9 cellular contexts compared by ENCODE assay signal in the genomic region with DNA sequence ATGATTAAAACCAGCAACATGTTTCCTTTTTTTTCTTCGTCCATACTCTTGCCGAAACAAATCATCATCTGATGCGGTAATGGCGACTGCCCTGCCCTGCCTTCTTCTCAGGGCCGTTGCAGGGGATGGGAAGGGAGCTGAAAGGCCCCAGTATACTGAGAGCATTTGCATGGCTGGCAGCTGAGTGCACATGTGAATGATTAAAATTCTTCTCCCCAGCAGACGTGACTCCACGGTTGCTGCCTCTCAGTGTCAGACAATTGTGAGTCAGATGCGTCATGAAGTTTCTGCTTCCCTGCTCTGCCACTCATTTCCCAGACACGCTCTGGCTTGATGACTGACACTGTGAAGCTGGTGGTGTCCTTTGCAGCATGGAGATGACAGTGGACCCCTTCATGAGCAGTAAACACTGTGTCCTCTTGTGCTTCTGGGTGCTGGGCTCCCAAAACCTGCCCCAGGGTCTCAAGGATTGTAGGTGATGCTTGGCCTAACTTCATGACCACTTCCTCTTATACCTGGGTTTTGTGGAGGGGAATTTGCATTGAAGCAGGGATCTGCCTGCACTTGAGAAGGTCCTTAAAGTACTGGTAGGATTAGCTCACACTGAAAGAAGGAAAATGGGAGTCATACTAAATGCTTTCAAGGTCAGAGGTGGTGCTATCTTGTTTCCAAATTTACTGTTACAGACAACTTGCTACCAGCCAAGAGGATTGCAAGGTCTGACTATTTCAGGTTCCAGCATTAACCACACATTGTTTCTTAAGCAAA.
DNase-seq lines count a peak whose midpoint lies in the region; ATAC-seq and TF ChIP-seq lines count a peak whose summit lies in the region.
"Had no signal": no experiment of that assay in that cellular context is flagged by ENCODE, and none has a peak within 500 bp of the region (broad histone marks: within the 10 kb centered on the region; RNA-seq: fewer than 3 reads in every experiment).

No MANE protein-coding gene starts in this region.

- intact Hi-C loops in esophagus squamous epithelium (cut with DNase I): no loop called here

- peaks cover 24% of the 10 kb centered on the region for H3K27me3 Mint-ChIP-seq in WTC11 (ENCODE audit: low read depth)
- H3K27me3 Mint-ChIP-seq: activated CD8-positive, alpha-beta T cell treated with anti-CD3 and anti-CD28 coated beads for 36 hours had no signal

- no peaks in the 10 kb centered on the region for H3K9me3 ChIP-seq in esophagus squamous epithelium

- POLR2A ChIA-PET in WTC11 (lab: Charles Lee): no interaction called here

- H3K36me3 Mint-ChIP-seq in WTC11: peaks cover 24% of the 10 kb centered on the region

- 57 to 83% methylated on average over 6 to 8 of the region's 9 CpGs for WGBS in esophagus squamous epithelium, 2 donors

- peaks cover 35% of the 10 kb centered on the region for H3K4me1 Mint-ChIP-seq in WTC11

- H3K27ac ChIP-seq in esophagus squamous epithelium: peak overlapping the region in 2 of 4 donors; percentile 21 to 40

- peaks cover 49% of the 10 kb centered on the region for H3K9me3 Mint-ChIP-seq in WTC11
- H3K9me3 Mint-ChIP-seq: activated CD8-positive, alpha-beta T cell treated with anti-CD3 and anti-CD28 coated beads for 36 hours had no signal

- peak; percentile 79 for ATAC-seq in HG02642 (IDR thresholded peaks at IDR 0.05; ENCODE audit: poor library complexity, unreplicated experiment)
- ATAC-seq in left lobe of liver: no peak
- no peak for ATAC-seq in WTC11
- ATAC-seq: activated CD8-positive, alpha-beta T cell treated with anti-CD3 and anti-CD28 coated beads for 36 hours had no signal

- H3K4me3 Mint-ChIP-seq in WTC11: no peak overlapping the region
- H3K4me3 Mint-ChIP-seq: activated CD8-positive, alpha-beta T cell treated with anti-CD3 and anti-CD28 coated beads for 36 hours had no signal

- TF ChIP-seq POLR2A in esophagus squamous epithelium (IDR thresholded peaks at IDR 0.05): no peak

- CTCF ChIA-PET in WTC11 (lab: Charles Lee): interaction anchor here (1.4 kb wide), 1 partner anchor 9 kb away, joined by 3 read pairs; no protein-coding TSS in a partner anchor

- no peak for TF ChIP-seq CTCF in WTC11 (IDR thresholded peaks at IDR 0.05)
- no peak for TF ChIP-seq CTCF in esophagus squamous epithelium (IDR thresholded peaks at IDR 0.05)

- peak; percentile 91 for DNase-seq in GM03348 (ENCODE audit: low spot score)
- DNase-seq in SK-MEL-5 (ENCODE audit: low read depth, low spot score): peak; percentile 5
- peak; percentile 27 for DNase-seq in left lobe of liver (ENCODE audit: low spot score)
- DNase-seq in WTC11 (ENCODE audit: low spot score): no peak
- no peak for DNase-seq in globus pallidus (ENCODE audit: low spot score)
- no peak for DNase-seq in esophagus squamous epithelium (lab: John Stamatoyannopoulos, UW)
- DNase-seq in inferior parietal cortex (ENCODE audit: extremely low spot score): no peak
- DNase-seq: activated CD8-positive, alpha-beta T cell treated with anti-CD3 and anti-CD28 coated beads for 36 hours had no signal

- H3K4me3 ChIP-seq in esophagus squamous epithelium: no peak overlapping the region

- in situ Hi-C loops in SK-MEL-5 (cut with HindIII; ENCODE audit: low pct_unique_long_range_greater_than_20kb, low sequenced_read_pairs): no loop called here

- no peaks in the 10 kb centered on the region for H3K36me3 ChIP-seq in esophagus squamous epithelium

- peaks cover 0 to 12% (median 0%) of the 10 kb centered on the region in 3 donors for H3K4me1 ChIP-seq in esophagus squamous epithelium

- no peak overlapping the region for H3K27ac Mint-ChIP-seq in WTC11
- H3K27ac Mint-ChIP-seq: activated CD8-positive, alpha-beta T cell treated with anti-CD3 and anti-CD28 coated beads for 36 hours had no signal

- H3K27me3 ChIP-seq in esophagus squamous epithelium: no peaks in the 10 kb centered on the region

TF ChIP-seq in WTC11, 78 proteins besides CTCF, POLR2A, EP300 and RAD21:
- no peak for TF ChIP-seq SMAD3 (CRISPR knock-in tag; IDR thresholded peaks at IDR 0.05; ENCODE audit: borderline replicate concordance)
- TF ChIP-seq ATF1 (CRISPR knock-in tag; IDR thresholded peaks at IDR 0.05): no peak
- TF ChIP-seq, protein P1, sequence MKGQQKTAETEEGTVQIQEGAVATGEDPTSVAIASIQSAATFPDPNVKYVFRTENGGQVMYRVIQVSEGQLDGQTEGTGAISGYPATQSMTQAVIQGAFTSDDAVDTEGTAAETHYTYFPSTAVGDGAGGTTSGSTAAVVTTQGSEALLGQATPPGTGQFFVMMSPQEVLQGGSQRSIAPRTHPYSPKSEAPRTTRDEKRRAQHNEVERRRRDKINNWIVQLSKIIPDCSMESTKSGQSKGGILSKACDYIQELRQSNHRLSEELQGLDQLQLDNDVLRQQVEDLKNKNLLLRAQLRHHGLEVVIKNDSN (CRISPR knock-in tag; IDR thresholded peaks at IDR 0.05): no peak
- no peak for TF ChIP-seq HMGA2 (CRISPR knock-in tag; IDR thresholded peaks at IDR 0.05)
- TF ChIP-seq, protein P2, sequence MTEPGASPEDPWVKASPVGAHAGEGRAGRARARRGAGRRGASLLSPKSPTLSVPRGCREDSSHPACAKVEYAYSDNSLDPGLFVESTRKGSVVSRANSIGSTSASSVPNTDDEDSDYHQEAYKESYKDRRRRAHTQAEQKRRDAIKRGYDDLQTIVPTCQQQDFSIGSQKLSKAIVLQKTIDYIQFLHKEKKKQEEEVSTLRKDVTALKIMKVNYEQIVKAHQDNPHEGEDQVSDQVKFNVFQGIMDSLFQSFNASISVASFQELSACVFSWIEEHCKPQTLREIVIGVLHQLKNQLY (CRISPR knock-in tag; IDR thresholded peaks at IDR 0.05): no peak

Comparison
In these comparisons a context has a peak if more than half of its experiments do, and no peak if none do; other contexts are left out.
1. DNase-seq: peak in GM03348 (single experiment), SK-MEL-5 (single experiment) and left lobe of liver (single experiment); none in WTC11 (single experiment), globus pallidus (single experiment), esophagus squamous epithelium (single experiment) and inferior parietal cortex (single experiment).